Comparison of ENCODE assay signal across 8 cellular contexts in the genomic region with DNA sequence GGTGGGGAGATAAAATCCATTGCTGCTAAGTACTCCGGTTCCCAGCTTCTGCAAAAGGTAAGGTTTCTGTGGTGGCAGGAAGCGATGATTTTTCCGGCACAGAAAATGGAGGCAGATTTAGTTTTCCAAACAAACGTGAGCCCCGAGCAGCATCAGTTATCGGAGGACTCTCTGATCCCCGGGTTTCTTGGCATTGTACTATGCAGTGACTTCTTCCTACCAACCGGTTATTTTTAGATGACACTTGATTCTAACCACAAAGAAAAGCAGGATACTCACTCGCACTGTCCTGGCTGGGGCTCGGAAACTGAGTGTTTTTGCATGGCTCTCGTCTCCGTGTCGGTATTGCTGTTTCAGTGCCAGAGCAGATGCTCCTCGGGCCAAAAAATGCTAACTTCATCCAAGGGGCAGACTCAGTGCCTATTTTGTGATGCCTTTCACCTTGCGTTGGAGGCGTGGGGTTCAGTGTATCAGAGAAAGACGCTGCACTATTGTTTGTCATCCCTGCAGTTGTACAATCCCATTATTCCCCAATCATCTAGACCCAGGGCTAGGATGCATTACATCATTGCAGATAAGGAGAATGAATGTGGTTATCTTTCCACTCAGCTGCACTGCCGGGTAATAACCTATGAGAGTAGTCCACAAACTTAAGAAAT. TPM values are rescaled to one million over a fixed set of nuclear protein-coding genes. Genes with fewer than 3 reads are reported as not detected.
DNase-seq lines count a peak whose midpoint lies in the region; ATAC-seq and TF ChIP-seq lines count a peak whose summit lies in the region.
"Had no signal": no experiment of that assay in that cellular context is flagged by ENCODE, and none has a peak within 500 bp of the region (broad histone marks: within the 10 kb centered on the region; RNA-seq: fewer than 3 reads in every experiment).

No MANE protein-coding gene starts in this region.

- H3K4me3 ChIP-seq in HUES6 (ENCODE audit: low read depth, low read length), result peak overlapping the region; percentile 63
- peak overlapping the region; percentile 65 for H3K4me3 ChIP-seq in adipocyte (ENCODE audit: low read length)
- peak overlapping the region; percentile 54 for H3K4me3 ChIP-seq in iPS-15b (ENCODE audit: low read depth, low read length)
- H3K4me3 ChIP-seq in spleen, result peak overlapping the region; percentile 5 to 73 (median 38)

- intact Hi-C loops in spleen (cut with DNase I; ENCODE audit: low total_unique reads), result no loop called here

- peaks cover 13% of the 10 kb centered on the region; the same call in 1 of the 2 replicates for H3K4me1 ChIP-seq in HUES6 (ENCODE audit: control insufficient read depth, insufficient read depth, low read length)
- H3K4me1 ChIP-seq in adipocyte (ENCODE audit: control insufficient read depth, insufficient read depth, low read length), result peaks cover 2% of the 10 kb centered on the region
- peaks cover 10% of the 10 kb centered on the region for H3K4me1 ChIP-seq in iPS-15b (ENCODE audit: control insufficient read depth, insufficient read depth, low read length)
- H3K4me1 ChIP-seq in spleen, result peaks cover 7 to 34% (median 19%) of the 10 kb centered on the region in 6 donors
- no peaks in the 10 kb centered on the region for H3K4me1 ChIP-seq in foreskin keratinocyte

- TF ChIP-seq POLR2A in spleen (IDR thresholded peaks at IDR 0.05), result no peak

- H3K27me3 ChIP-seq in HUES6 (ENCODE audit: control insufficient read depth, insufficient read depth, low read length), result peaks cover 80% of the 10 kb centered on the region
- peaks cover 35% of the 10 kb centered on the region for H3K27me3 ChIP-seq in adipocyte (replicated peaks; ENCODE audit: control insufficient read depth, insufficient read depth, low read length)
- peaks cover 70% of the 10 kb centered on the region for H3K27me3 ChIP-seq in iPS-15b (ENCODE audit: control insufficient read depth, insufficient read depth, low read length)
- H3K27me3 ChIP-seq in spleen (replicated peaks in 1 of 7), result peaks cover 0 to 77% (median 32%) of the 10 kb centered on the region in 7 donors
- peaks cover 81% of the 10 kb centered on the region for H3K27me3 ChIP-seq in foreskin keratinocyte

- WGBS in spleen, 5 donors, result 3 to 6% (median 5%) methylated on average over 18 of the region's 18 CpGs

- peak overlapping the region; percentile 5 for H3K9ac ChIP-seq in HUES6 (ENCODE audit: low read length)
- H3K9ac ChIP-seq in adipocyte (ENCODE audit: low read length), result no peak overlapping the region
- no peak overlapping the region for H3K9ac ChIP-seq in iPS-15b (ENCODE audit: low read depth, low read length)

- ATAC-seq in GM18519 (IDR thresholded peaks at IDR 0.05; ENCODE audit: low FRiP score, unreplicated experiment), result no peak
- no peak for ATAC-seq in foreskin keratinocyte
- ATAC-seq in HG03354 (IDR thresholded peaks at IDR 0.05; ENCODE audit: poor library complexity, severe bottlenecking, unreplicated experiment), result no peak
- ATAC-seq: HCT116 had no signal

- H3K27ac ChIP-seq in HUES6 (ENCODE audit: low read depth, low read length) (no peak overlapping the region), spleen (peak overlapping the region in 3 of 8 donors; percentile 14 to 49 (median 34)), foreskin keratinocyte (no peak overlapping the region)

- H3K9me3 ChIP-seq in HUES6 (ENCODE audit: control insufficient read depth, insufficient read depth, low read depth, low read length), result no peaks in the 10 kb centered on the region
- H3K9me3 ChIP-seq in adipocyte (ENCODE audit: control insufficient read depth, low read length), result no peaks in the 10 kb centered on the region
- H3K9me3 ChIP-seq in iPS-15b (ENCODE audit: control insufficient read depth, insufficient read depth, low read length), result no peaks in the 10 kb centered on the region
- H3K9me3 ChIP-seq in spleen, result no peaks in the 10 kb centered on the region

- DNase-seq in adipocyte (ENCODE audit: low read depth), result peak; percentile 1
- no peak for DNase-seq in spleen
- DNase-seq in foreskin keratinocyte, result no peak

- TF ChIP-seq CTCF in spleen (IDR thresholded peaks at IDR 0.05 in 8 of 11, conservative IDR thresholded peaks at IDR 0.05 in 3 of 11) (no peak), foreskin keratinocyte (conservative IDR thresholded peaks at IDR 0.05) (no peak)

- H3K36me3 ChIP-seq in HUES6 (ENCODE audit: control insufficient read depth, insufficient read depth, low read length), result no peaks in the 10 kb centered on the region
- H3K36me3 ChIP-seq in adipocyte (ENCODE audit: control insufficient read depth, insufficient read depth, low read length, severe bottlenecking), result no peaks in the 10 kb centered on the region
- H3K36me3 ChIP-seq in iPS-15b (ENCODE audit: control insufficient read depth, insufficient read depth, low read length), result no peaks in the 10 kb centered on the region
- H3K36me3 ChIP-seq in spleen, result no peaks in the 10 kb centered on the region

RNA-seq across cellular contexts. Expression of a gene that starts 1.3 kb away (rescaled TPM):
- 1 to 10 TPM; 2.6 to 4.9 (median 3.3) TPM for total RNA-seq in spleen
- polyA plus RNA-seq in spleen, result 1 to 10 TPM in 2 of 3 donors, under 1 TPM in 1; 0.83 to 1.7 (median 1.1) TPM
- 0.71 TPM in 1 of 2 replicates, not detected in the other for total RNA-seq in foreskin keratinocyte
- 0.04 and 0.62 TPM in 2 replicates for polyA plus RNA-seq in foreskin keratinocyte
